In genomic region chr2:207227062-207227748, GRCh38 we compare ENCODE assay signal across 9 cellular contexts.
DNase-seq lines count a peak whose midpoint lies in the region; ATAC-seq, FAIRE-seq and TF ChIP-seq lines count a peak whose summit lies in the region.
"Had no signal": no experiment of that assay in that cellular context is flagged by ENCODE, and none has a peak within 500 bp of the region (broad histone marks: within the 10 kb centered on the region; RNA-seq: fewer than 3 reads in every experiment).

No MANE protein-coding gene starts in this region.

- H3K9me3 Mint-ChIP-seq in stimulated activated naive B cell treated with anti-CD40 and anti-IgM and Interleukin-4, amounts not matched to agents 10 μg/mL and 1 μg/mL and 100 μg/mL, for 72 hours: peaks cover 0 to 2% of the 10 kb centered on the region in 2 donors
- no peaks in the 10 kb centered on the region for H3K9me3 Mint-ChIP-seq in activated T-helper 17 cell treated with anti-CD3 and anti-CD28 coated beads, Interleukin-2, amount 50 U/mL, for 72 hours
- H3K9me3 Mint-ChIP-seq in activated T-helper 1 cell treated with anti-CD3 and anti-CD28 coated beads, Interleukin-12 subunit alpha, Interleukin-12 subunit beta, Interleukin-2, Interleukin-4 antibody, amounts not matched to agents 30 ng/mL and 10 ng/mL and 1 ng/mL, durations not matched to agents 14 hours and 24 hours and 36 hours: no peaks in the 10 kb centered on the region

- H3K9me3 ChIP-seq in kidney (ENCODE audit: control insufficient read depth in 1 of 2, low read length in 2 of 2): no peaks in the 10 kb centered on the region

- H3K27me3 Mint-ChIP-seq in stimulated activated naive B cell treated with anti-CD40 and anti-IgM and Interleukin-4, amounts not matched to agents 10 μg/mL and 1 μg/mL and 100 μg/mL, for 72 hours: no peaks in the 10 kb centered on the region
- no peaks in the 10 kb centered on the region for H3K27me3 Mint-ChIP-seq in activated T-helper 17 cell treated with anti-CD3 and anti-CD28 coated beads, Interleukin-2, amount 50 U/mL, for 72 hours
- peaks cover 5% of the 10 kb centered on the region for H3K27me3 Mint-ChIP-seq in activated T-helper 1 cell treated with anti-CD3 and anti-CD28 coated beads, Interleukin-12 subunit alpha, Interleukin-12 subunit beta, Interleukin-2, Interleukin-4 antibody, amounts not matched to agents 30 ng/mL and 10 ng/mL and 1 ng/mL, durations not matched to agents 14 hours and 24 hours and 36 hours (ENCODE audit: insufficient read depth)

- no peak overlapping the region for H3K9ac ChIP-seq in kidney (ENCODE audit: low read length in 2 of 2)

- no peak overlapping the region for H3K4me3 Mint-ChIP-seq in stimulated activated naive B cell treated with anti-CD40 and anti-IgM and Interleukin-4, amounts not matched to agents 10 μg/mL and 1 μg/mL and 100 μg/mL, for 72 hours
- no peak overlapping the region for H3K4me3 Mint-ChIP-seq in activated T-helper 17 cell treated with anti-CD3 and anti-CD28 coated beads, Interleukin-2, amount 50 U/mL, for 72 hours
- H3K4me3 Mint-ChIP-seq in activated T-helper 1 cell treated with anti-CD3 and anti-CD28 coated beads, Interleukin-12 subunit alpha, Interleukin-12 subunit beta, Interleukin-2, Interleukin-4 antibody, amounts not matched to agents 30 ng/mL and 10 ng/mL and 1 ng/mL, durations not matched to agents 14 hours and 24 hours and 36 hours: no peak overlapping the region

- ATAC-seq in stimulated activated naive B cell treated with anti-CD40 and anti-IgM and Interleukin-4, amounts not matched to agents 10 μg/mL and 1 μg/mL and 100 μg/mL, for 72 hours (replicated peaks): no peak
- no peak for ATAC-seq in activated T-helper 17 cell treated with anti-CD3 and anti-CD28 coated beads, Interleukin-2, amount 50 U/mL, for 72 hours (replicated peaks)

- FAIRE-seq in kidney (lab: Jason Lieb, UNC): no peak

- intact Hi-C loops in kidney (cut with DNase I): no loop called here
- intact Hi-C loops in activated T-helper 1 cell treated with anti-CD3 and anti-CD28 coated beads, Interleukin-12 subunit alpha, Interleukin-12 subunit beta, Interleukin-2, Interleukin-4 antibody, amounts not matched to agents 30 ng/mL and 10 ng/mL and 1 ng/mL, durations not matched to agents 14 hours and 24 hours and 36 hours (cut with micrococcal nuclease): no loop called here

- peak overlapping the region; percentile 57 for H3K27ac Mint-ChIP-seq in stimulated activated naive B cell treated with anti-CD40 and anti-IgM and Interleukin-4, amounts not matched to agents 10 μg/mL and 1 μg/mL and 100 μg/mL, for 72 hours
- H3K27ac Mint-ChIP-seq in activated T-helper 17 cell treated with anti-CD3 and anti-CD28 coated beads, Interleukin-2, amount 50 U/mL, for 72 hours: no peak overlapping the region
- H3K27ac Mint-ChIP-seq in activated T-helper 1 cell treated with anti-CD3 and anti-CD28 coated beads, Interleukin-12 subunit alpha, Interleukin-12 subunit beta, Interleukin-2, Interleukin-4 antibody, amounts not matched to agents 30 ng/mL and 10 ng/mL and 1 ng/mL, durations not matched to agents 14 hours and 24 hours and 36 hours: no peak overlapping the region

- H3K4me1 ChIP-seq in kidney (ENCODE audit: control insufficient read depth in 1 of 2, insufficient read depth in 1 of 2, low read depth in 1 of 2, low read length in 2 of 2): peaks cover 5 to 6% of the 10 kb centered on the region in 2 donors

- no peaks in the 10 kb centered on the region for H3K36me3 ChIP-seq in kidney (ENCODE audit: control insufficient read depth in 1 of 2, insufficient read depth in 2 of 2, low read length in 2 of 2)

- H3K27ac ChIP-seq in kidney (ENCODE audit: low read depth in 2 of 2, low read length in 2 of 2): peak overlapping the region in 1 of 2 donors; percentile 44

- peak; percentile 28 to 49 for DNase-seq in NCI-H187 (lab: John Stamatoyannopoulos, UW)
- peak; percentile 95 for DNase-seq in cerebellar cortex (ENCODE audit: low spot score)
- DNase-seq in kidney: peak; percentile 72
- DNase-seq in stimulated activated naive B cell treated with anti-CD40 and anti-IgM and Interleukin-4, amounts not matched to agents 10 μg/mL and 1 μg/mL and 100 μg/mL, for 72 hours: no peak
- DNase-seq in stimulated activated CD4-positive, alpha-beta T cell treated with anti-CD3 and anti-CD28 coated beads, Interleukin-1b, Interleukin-23, amount 100 ng/mL, for 48 hours: no peak
- no peak for DNase-seq in NOMO-1 (lab: John Stamatoyannopoulos, UW; ENCODE audit: unreplicated experiment in 2 of 2)
- DNase-seq in activated T-helper 1 cell treated with anti-CD3 and anti-CD28 coated beads, Interleukin-12 subunit alpha, Interleukin-12 subunit beta, Interleukin-2, Interleukin-4 antibody, amounts not matched to agents 30 ng/mL and 10 ng/mL and 1 ng/mL, durations not matched to agents 14 hours and 24 hours and 36 hours (ENCODE audit: low spot score): no peak
- DNase-seq: NCI-H82 had no signal

- no peak for TF ChIP-seq CTCF in kidney (IDR thresholded peaks at IDR 0.05; ENCODE audit: borderline replicate concordance, extremely low read depth, insufficient read depth)

- peaks cover 5 to 18% of the 10 kb centered on the region in 2 donors for H3K36me3 Mint-ChIP-seq in stimulated activated naive B cell treated with anti-CD40 and anti-IgM and Interleukin-4, amounts not matched to agents 10 μg/mL and 1 μg/mL and 100 μg/mL, for 72 hours
- no peaks in the 10 kb centered on the region for H3K36me3 Mint-ChIP-seq in activated T-helper 17 cell treated with anti-CD3 and anti-CD28 coated beads, Interleukin-2, amount 50 U/mL, for 72 hours (ENCODE audit: low read depth)
- H3K36me3 Mint-ChIP-seq in activated T-helper 1 cell treated with anti-CD3 and anti-CD28 coated beads, Interleukin-12 subunit alpha, Interleukin-12 subunit beta, Interleukin-2, Interleukin-4 antibody, amounts not matched to agents 30 ng/mL and 10 ng/mL and 1 ng/mL, durations not matched to agents 14 hours and 24 hours and 36 hours (ENCODE audit: low read depth): peaks cover 2% of the 10 kb centered on the region

- peak overlapping the region; percentile 11 to 16 for H3K4me3 ChIP-seq in kidney (ENCODE audit: low read length in 2 of 2)

- peaks cover 55 to 68% of the 10 kb centered on the region in 2 donors for H3K4me1 Mint-ChIP-seq in stimulated activated naive B cell treated with anti-CD40 and anti-IgM and Interleukin-4, amounts not matched to agents 10 μg/mL and 1 μg/mL and 100 μg/mL, for 72 hours
- peaks cover 37% of the 10 kb centered on the region for H3K4me1 Mint-ChIP-seq in activated T-helper 17 cell treated with anti-CD3 and anti-CD28 coated beads, Interleukin-2, amount 50 U/mL, for 72 hours
- peaks cover 71% of the 10 kb centered on the region for H3K4me1 Mint-ChIP-seq in activated T-helper 1 cell treated with anti-CD3 and anti-CD28 coated beads, Interleukin-12 subunit alpha, Interleukin-12 subunit beta, Interleukin-2, Interleukin-4 antibody, amounts not matched to agents 30 ng/mL and 10 ng/mL and 1 ng/mL, durations not matched to agents 14 hours and 24 hours and 36 hours (ENCODE audit: low read depth)

Comparison
In these comparisons a context has a peak if more than half of its experiments do, and no peak if none do; other contexts are left out.
1. DNase-seq: peak in NCI-H187 (2 of 2), cerebellar cortex (single experiment) and kidney (single experiment); none in stimulated activated naive B cell treated with anti-CD40 and anti-IgM and Interleukin-4, amounts not matched to agents 10 μg/mL and 1 μg/mL and 100 μg/mL, for 72 hours (single experiment), stimulated activated CD4-positive, alpha-beta T cell treated with anti-CD3 and anti-CD28 coated beads, Interleukin-1b, Interleukin-23, amount 100 ng/mL, for 48 hours (single experiment), NOMO-1 (0 of 2) and activated T-helper 1 cell treated with anti-CD3 and anti-CD28 coated beads, Interleukin-12 subunit alpha, Interleukin-12 subunit beta, Interleukin-2, Interleukin-4 antibody, amounts not matched to agents 30 ng/mL and 10 ng/mL and 1 ng/mL, durations not matched to agents 14 hours and 24 hours and 36 hours (single experiment).